8 cellular contexts compared by ENCODE assay signal in the genomic region with DNA sequence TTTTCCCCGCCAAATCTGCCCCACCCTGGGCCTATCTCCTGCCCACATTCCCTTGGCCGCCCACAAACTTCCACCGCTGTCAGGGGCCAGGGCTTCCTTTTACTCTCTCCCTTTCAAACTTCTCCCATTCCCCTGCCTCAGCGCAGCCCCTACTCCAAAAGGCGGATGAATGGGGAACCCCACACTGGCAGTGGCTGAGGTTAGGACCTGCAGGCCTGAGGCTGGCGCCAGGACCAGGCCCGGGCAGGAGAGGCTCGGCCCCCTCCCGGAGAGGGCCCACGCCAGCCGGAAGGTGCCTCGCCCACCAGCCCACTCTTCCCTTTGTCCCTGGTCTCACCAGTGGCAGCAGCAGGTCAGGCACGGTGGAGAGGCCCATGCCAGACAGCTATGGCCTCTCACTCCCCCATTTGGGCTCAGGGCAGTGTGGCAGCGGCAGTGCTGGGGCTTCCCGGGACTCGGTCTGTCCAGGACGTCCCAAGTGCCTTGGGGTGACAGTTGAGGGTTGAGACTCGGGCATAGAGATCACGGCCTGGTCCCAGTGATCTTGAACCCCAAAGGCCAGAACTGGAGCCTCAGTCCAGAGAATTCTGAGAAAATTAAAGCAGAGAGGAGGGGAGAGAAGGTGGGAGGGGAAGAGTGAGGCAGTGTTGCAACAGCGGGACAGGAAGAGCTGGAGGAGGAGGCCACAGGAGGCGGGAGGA. TPM values are rescaled to one million over a fixed set of nuclear protein-coding genes. Genes with fewer than 3 reads are reported as not detected.
DNase-seq lines count a peak whose midpoint lies in the region; ATAC-seq and TF ChIP-seq lines count a peak whose summit lies in the region.

Gene TNFRSF1A, minus strand, starts transcription at position 638 of the 701 bp plus-strand sequence. Its CDS starts 262 bp downstream, at position 376.

- H3K27me3 ChIP-seq in CD4-positive, CD25-positive, alpha-beta regulatory T cell (ENCODE audit: control insufficient read depth, insufficient read depth, low read length), result no peaks in the 10 kb centered on the region
- no peaks in the 10 kb centered on the region for H3K27me3 ChIP-seq in colonic mucosa

- ATAC-seq in CD4-positive, CD25-positive, alpha-beta regulatory T cell (ENCODE audit: low read depth in 2 of 2), result peak in 1 of 2 donors; percentile 25
- no peak for ATAC-seq in stimulated activated memory B cell treated with anti-CD40 and anti-IgM and Interleukin-4, amounts not matched to agents 10 μg/mL and 1 μg/mL and 100 μg/mL, for 72 hours
- no peak for ATAC-seq in HG02973 (IDR thresholded peaks at IDR 0.05; ENCODE audit: unreplicated experiment)

- peaks cover 68% of the 10 kb centered on the region for H3K4me1 ChIP-seq in CD4-positive, CD25-positive, alpha-beta regulatory T cell (ENCODE audit: control insufficient read depth, insufficient read depth, low read length, poor library complexity, severe bottlenecking)
- H3K4me1 ChIP-seq in colonic mucosa, result peaks cover 3% of the 10 kb centered on the region

- peak within 1 kb of the TSS; percentile 94 for H3K4me3 ChIP-seq in CD4-positive, CD25-positive, alpha-beta regulatory T cell (ENCODE audit: low read depth, low read length)
- peak within 1 kb of the TSS; percentile 96 for H3K4me3 ChIP-seq in colonic mucosa

- peak within 1 kb of the TSS; percentile 97 to 100 for H3K9ac ChIP-seq in colonic mucosa (ENCODE audit: low read depth in 2 of 2, low read length in 2 of 2)

- H3K9me3 ChIP-seq in CD4-positive, CD25-positive, alpha-beta regulatory T cell (ENCODE audit: control insufficient read depth in 2 of 2, low read length in 2 of 2), result no peaks in the 10 kb centered on the region
- H3K9me3 ChIP-seq in colonic mucosa, result no peaks in the 10 kb centered on the region

- DNase-seq in CD4-positive, CD25-positive, alpha-beta regulatory T cell, result peak in 2 of 3 donors; percentile 55 to 67
- DNase-seq in HT-29 (ENCODE audit: low spot score) (peak; percentile 79), colonic mucosa (peak; percentile 84), kidney glomerular epithelial cell (lab: John Stamatoyannopoulos, UW) (peak; percentile 73)
- DNase-seq in T-helper 2 cell treated with Interferon-gamma antibody and Interleukin-4, amounts not matched to agents 5 μg/mL and 100 μg/mL, for 36 hours (ENCODE audit: low spot score), result peak; percentile 41
- peak; percentile 73 for DNase-seq in stimulated activated CD4-positive, alpha-beta T cell treated with anti-CD3 and anti-CD28 coated beads, Interleukin-15, amount 100 ng/mL, for 24 hours

- no peaks in the 10 kb centered on the region for H3K27me3 Mint-ChIP-seq in CD4-positive, CD25-positive, alpha-beta regulatory T cell
- H3K27me3 Mint-ChIP-seq in T-helper 2 cell treated with Interferon-gamma antibody and Interleukin-4, amounts not matched to agents 5 μg/mL and 100 μg/mL, for 36 hours (ENCODE audit: low read depth), result no peaks in the 10 kb centered on the region
- H3K27me3 Mint-ChIP-seq in stimulated activated memory B cell treated with anti-CD40 and anti-IgM and Interleukin-4, amounts not matched to agents 10 μg/mL and 1 μg/mL and 100 μg/mL, for 72 hours, result peaks cover 19% of the 10 kb centered on the region

- no peak within 1 kb of the TSS for H3K4me3 Mint-ChIP-seq in CD4-positive, CD25-positive, alpha-beta regulatory T cell
- H3K4me3 Mint-ChIP-seq in T-helper 2 cell treated with Interferon-gamma antibody and Interleukin-4, amounts not matched to agents 5 μg/mL and 100 μg/mL, for 36 hours, result no peak within 1 kb of the TSS
- H3K4me3 Mint-ChIP-seq in stimulated activated memory B cell treated with anti-CD40 and anti-IgM and Interleukin-4, amounts not matched to agents 10 μg/mL and 1 μg/mL and 100 μg/mL, for 72 hours, result no peak within 1 kb of the TSS

- peak within 1 kb of the TSS; percentile 90 for H3K27ac ChIP-seq in CD4-positive, CD25-positive, alpha-beta regulatory T cell (ENCODE audit: insufficient read depth, low read length, poor library complexity, severe bottlenecking)
- H3K27ac ChIP-seq in colonic mucosa, result peak within 1 kb of the TSS; percentile 99

- peaks cover 2% of the 10 kb centered on the region for H3K36me3 ChIP-seq in CD4-positive, CD25-positive, alpha-beta regulatory T cell (ENCODE audit: control insufficient read depth, insufficient read depth, low read length)
- H3K36me3 ChIP-seq in colonic mucosa, result no peaks in the 10 kb centered on the region

- H3K4me1 Mint-ChIP-seq in CD4-positive, CD25-positive, alpha-beta regulatory T cell, result peaks cover 5 to 42% (median 28%) of the 10 kb centered on the region in 4 donors
- peaks cover 34% of the 10 kb centered on the region for H3K4me1 Mint-ChIP-seq in T-helper 2 cell treated with Interferon-gamma antibody and Interleukin-4, amounts not matched to agents 5 μg/mL and 100 μg/mL, for 36 hours (ENCODE audit: low read depth)
- peaks cover 12% of the 10 kb centered on the region for H3K4me1 Mint-ChIP-seq in stimulated activated memory B cell treated with anti-CD40 and anti-IgM and Interleukin-4, amounts not matched to agents 10 μg/mL and 1 μg/mL and 100 μg/mL, for 72 hours

- intact Hi-C loops in colonic mucosa (cut with DNase I), result no loop called here

- no peaks in the 10 kb centered on the region for H3K36me3 Mint-ChIP-seq in CD4-positive, CD25-positive, alpha-beta regulatory T cell
- peaks cover 4% of the 10 kb centered on the region for H3K36me3 Mint-ChIP-seq in T-helper 2 cell treated with Interferon-gamma antibody and Interleukin-4, amounts not matched to agents 5 μg/mL and 100 μg/mL, for 36 hours (ENCODE audit: low read depth)
- H3K36me3 Mint-ChIP-seq in stimulated activated memory B cell treated with anti-CD40 and anti-IgM and Interleukin-4, amounts not matched to agents 10 μg/mL and 1 μg/mL and 100 μg/mL, for 72 hours, result no peaks in the 10 kb centered on the region

- no peaks in the 10 kb centered on the region for H3K9me3 Mint-ChIP-seq in CD4-positive, CD25-positive, alpha-beta regulatory T cell
- no peaks in the 10 kb centered on the region for H3K9me3 Mint-ChIP-seq in T-helper 2 cell treated with Interferon-gamma antibody and Interleukin-4, amounts not matched to agents 5 μg/mL and 100 μg/mL, for 36 hours
- H3K9me3 Mint-ChIP-seq in stimulated activated memory B cell treated with anti-CD40 and anti-IgM and Interleukin-4, amounts not matched to agents 10 μg/mL and 1 μg/mL and 100 μg/mL, for 72 hours, result no peaks in the 10 kb centered on the region

- no peak for TF ChIP-seq CTCF in colonic mucosa (IDR thresholded peaks at IDR 0.05)

- H3K27ac Mint-ChIP-seq in CD4-positive, CD25-positive, alpha-beta regulatory T cell, result no peak within 1 kb of the TSS
- H3K27ac Mint-ChIP-seq in T-helper 2 cell treated with Interferon-gamma antibody and Interleukin-4, amounts not matched to agents 5 μg/mL and 100 μg/mL, for 36 hours, result peak within 1 kb of the TSS; percentile 89
- H3K27ac Mint-ChIP-seq in stimulated activated memory B cell treated with anti-CD40 and anti-IgM and Interleukin-4, amounts not matched to agents 10 μg/mL and 1 μg/mL and 100 μg/mL, for 72 hours, result no peak within 1 kb of the TSS

RNA-seq across cellular contexts. Expression of gene TNFRSF1A, which starts in this region (rescaled TPM):
- 38.5 TPM for total RNA-seq in CD4-positive, CD25-positive, alpha-beta regulatory T cell
- 10 to 100 TPM; 25.6 to 39.5 (median 31.0) TPM for polyA plus RNA-seq in CD4-positive, CD25-positive, alpha-beta regulatory T cell
- 91.9 and 94.5 TPM in 2 replicates for total RNA-seq in HT-29 (2014; rRNA removed; shearing (Covaris generic))
- total RNA-seq in colonic mucosa, result 100 to 1,000 TPM; 116 to 164 TPM
